21 cellular contexts compared by ENCODE assay signal in the genomic region with DNA sequence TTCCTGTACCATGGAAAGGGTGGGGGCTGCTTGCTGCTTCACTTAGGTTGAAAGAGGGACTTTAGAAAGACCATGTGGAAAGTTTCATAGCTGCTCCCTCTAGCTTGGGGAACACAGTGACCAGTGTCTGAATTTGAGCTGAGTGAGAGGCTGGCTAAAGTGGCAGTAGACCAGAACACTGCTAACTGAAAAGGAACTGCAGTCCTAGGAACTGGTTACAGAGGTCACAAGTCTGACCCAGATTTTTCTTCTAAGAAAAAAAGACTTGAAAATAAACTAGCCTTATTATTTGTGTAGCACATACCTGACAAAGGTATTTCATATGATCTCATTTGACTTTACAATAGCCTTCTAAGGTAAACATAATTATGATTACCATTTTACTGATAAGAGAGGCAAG.
"Had no signal": no experiment of that assay in that cellular context is flagged by ENCODE, and none has a peak within 500 bp of the region (broad histone marks: within the 10 kb centered on the region; RNA-seq: fewer than 3 reads in every experiment).

No MANE protein-coding gene starts in this region.

- FAIRE-seq: bronchial epithelial cell, frontal cortex, islet of Langerhans, TTC549 had no signal

- H3K36me3 ChIP-seq: esophagus squamous epithelium had no signal

- H3K9me3 ChIP-seq: esophagus squamous epithelium had no signal

- H3K27ac ChIP-seq: epithelial cell of prostate, esophagus squamous epithelium, skin epidermis, VCaP had no signal

- H3K4me1 ChIP-seq: esophagus squamous epithelium had no signal

- H3K27me3 ChIP-seq: esophagus squamous epithelium had no signal

- H3K4me3 ChIP-seq: esophagus squamous epithelium, skin epidermis had no signal

- DNase-seq: activated CD4-positive, alpha-beta T cell treated with anti-CD3 and anti-CD28 coated beads for 4 hours; activated CD4-positive, alpha-beta T cell treated with anti-CD3 and anti-CD28 coated beads, Interleukin-2, amount 50 U/mL, for 4 hours; activated effector memory CD4-positive, alpha-beta T cell treated with Interleukin-2 at 50 U/mL for 16 hours; activated naive CD4-positive, alpha-beta T cell treated with Interleukin-2 at 50 U/mL for 16 hours; anterior cingulate cortex; effector CD4-positive, alpha-beta T cell; esophagus squamous epithelium; left cardiac atrium; mesenchymal stem cell; retina; stimulated activated CD4-positive, alpha-beta T cell treated with anti-CD3 and anti-CD28 coated beads, Interleukin-12 subunit alpha, Interleukin-12 subunit beta, amount 100 ng/mL, for 4 hours; stimulated activated CD4-positive, alpha-beta T cell treated with anti-CD3 and anti-CD28 coated beads, Interleukin-4, amount 100 ng/mL, for 1 hour; stimulated activated naive CD8-positive, alpha-beta T cell treated with anti-CD3 and anti-CD28 coated beads, Interleukin-15, Interleukin-2, amounts not matched to agents 100 U/mL and 50 U/mL, for 24 hours; substantia nigra had no signal
